In the genomic region with DNA sequence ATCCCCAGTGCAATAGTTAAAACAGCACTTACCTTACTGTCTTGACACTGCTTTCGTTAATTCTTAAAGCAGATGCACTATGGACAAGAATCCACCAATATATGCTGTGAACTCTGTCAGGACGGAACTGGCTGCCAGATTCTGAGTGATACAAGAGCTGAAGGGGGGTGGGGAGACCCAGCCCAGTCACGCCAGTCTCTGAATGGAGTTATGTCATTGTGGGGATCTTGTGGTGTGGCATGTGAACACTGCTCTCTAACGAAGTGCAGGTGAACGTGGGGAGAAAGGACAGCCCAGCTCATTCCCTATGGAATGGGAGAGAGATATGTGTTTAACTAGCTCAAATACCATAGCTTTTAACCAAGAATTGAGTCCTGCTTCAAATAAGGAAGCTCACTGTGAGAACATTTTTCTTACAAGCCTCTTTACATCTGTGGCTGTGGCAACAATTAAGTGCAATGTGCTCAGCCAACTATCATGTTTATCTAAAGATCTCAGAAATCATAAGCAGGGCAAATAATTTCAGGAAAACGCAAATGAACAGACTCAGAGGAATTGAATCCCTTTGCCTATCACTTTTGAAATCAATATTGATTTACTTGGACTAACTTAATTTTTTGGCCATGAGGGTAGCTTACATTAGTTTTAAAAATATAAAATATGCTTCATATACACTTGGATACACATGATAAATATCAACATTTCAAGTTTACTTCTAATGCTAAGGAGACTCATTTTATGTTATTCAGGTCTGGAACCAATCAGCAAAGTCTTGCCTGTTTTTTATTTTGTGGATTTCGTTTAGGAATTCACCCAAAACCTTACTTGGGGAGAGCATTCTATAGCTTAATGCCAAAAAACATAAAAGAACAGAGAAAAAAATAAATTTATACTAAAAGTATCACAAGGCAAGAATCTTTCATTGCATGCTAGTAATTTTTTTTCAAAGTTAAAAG, we compare ENCODE assay signal across 1 cellular context.
TF ChIP-seq lines count a peak whose summit lies in the region.

A gene with protein sequence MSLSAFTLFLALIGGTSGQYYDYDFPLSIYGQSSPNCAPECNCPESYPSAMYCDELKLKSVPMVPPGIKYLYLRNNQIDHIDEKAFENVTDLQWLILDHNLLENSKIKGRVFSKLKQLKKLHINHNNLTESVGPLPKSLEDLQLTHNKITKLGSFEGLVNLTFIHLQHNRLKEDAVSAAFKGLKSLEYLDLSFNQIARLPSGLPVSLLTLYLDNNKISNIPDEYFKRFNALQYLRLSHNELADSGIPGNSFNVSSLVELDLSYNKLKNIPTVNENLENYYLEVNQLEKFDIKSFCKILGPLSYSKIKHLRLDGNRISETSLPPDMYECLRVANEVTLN (minus strand): TSS at position 129 of the 956 bp plus-strand sequence. CDS start 2,515 bp downstream, outside the sequence.

TF ChIP-seq in GM23338, 12 proteins besides CTCF, POLR2A, EP300 and RAD21 (continued from another document):
- TF ChIP-seq, protein P1, sequence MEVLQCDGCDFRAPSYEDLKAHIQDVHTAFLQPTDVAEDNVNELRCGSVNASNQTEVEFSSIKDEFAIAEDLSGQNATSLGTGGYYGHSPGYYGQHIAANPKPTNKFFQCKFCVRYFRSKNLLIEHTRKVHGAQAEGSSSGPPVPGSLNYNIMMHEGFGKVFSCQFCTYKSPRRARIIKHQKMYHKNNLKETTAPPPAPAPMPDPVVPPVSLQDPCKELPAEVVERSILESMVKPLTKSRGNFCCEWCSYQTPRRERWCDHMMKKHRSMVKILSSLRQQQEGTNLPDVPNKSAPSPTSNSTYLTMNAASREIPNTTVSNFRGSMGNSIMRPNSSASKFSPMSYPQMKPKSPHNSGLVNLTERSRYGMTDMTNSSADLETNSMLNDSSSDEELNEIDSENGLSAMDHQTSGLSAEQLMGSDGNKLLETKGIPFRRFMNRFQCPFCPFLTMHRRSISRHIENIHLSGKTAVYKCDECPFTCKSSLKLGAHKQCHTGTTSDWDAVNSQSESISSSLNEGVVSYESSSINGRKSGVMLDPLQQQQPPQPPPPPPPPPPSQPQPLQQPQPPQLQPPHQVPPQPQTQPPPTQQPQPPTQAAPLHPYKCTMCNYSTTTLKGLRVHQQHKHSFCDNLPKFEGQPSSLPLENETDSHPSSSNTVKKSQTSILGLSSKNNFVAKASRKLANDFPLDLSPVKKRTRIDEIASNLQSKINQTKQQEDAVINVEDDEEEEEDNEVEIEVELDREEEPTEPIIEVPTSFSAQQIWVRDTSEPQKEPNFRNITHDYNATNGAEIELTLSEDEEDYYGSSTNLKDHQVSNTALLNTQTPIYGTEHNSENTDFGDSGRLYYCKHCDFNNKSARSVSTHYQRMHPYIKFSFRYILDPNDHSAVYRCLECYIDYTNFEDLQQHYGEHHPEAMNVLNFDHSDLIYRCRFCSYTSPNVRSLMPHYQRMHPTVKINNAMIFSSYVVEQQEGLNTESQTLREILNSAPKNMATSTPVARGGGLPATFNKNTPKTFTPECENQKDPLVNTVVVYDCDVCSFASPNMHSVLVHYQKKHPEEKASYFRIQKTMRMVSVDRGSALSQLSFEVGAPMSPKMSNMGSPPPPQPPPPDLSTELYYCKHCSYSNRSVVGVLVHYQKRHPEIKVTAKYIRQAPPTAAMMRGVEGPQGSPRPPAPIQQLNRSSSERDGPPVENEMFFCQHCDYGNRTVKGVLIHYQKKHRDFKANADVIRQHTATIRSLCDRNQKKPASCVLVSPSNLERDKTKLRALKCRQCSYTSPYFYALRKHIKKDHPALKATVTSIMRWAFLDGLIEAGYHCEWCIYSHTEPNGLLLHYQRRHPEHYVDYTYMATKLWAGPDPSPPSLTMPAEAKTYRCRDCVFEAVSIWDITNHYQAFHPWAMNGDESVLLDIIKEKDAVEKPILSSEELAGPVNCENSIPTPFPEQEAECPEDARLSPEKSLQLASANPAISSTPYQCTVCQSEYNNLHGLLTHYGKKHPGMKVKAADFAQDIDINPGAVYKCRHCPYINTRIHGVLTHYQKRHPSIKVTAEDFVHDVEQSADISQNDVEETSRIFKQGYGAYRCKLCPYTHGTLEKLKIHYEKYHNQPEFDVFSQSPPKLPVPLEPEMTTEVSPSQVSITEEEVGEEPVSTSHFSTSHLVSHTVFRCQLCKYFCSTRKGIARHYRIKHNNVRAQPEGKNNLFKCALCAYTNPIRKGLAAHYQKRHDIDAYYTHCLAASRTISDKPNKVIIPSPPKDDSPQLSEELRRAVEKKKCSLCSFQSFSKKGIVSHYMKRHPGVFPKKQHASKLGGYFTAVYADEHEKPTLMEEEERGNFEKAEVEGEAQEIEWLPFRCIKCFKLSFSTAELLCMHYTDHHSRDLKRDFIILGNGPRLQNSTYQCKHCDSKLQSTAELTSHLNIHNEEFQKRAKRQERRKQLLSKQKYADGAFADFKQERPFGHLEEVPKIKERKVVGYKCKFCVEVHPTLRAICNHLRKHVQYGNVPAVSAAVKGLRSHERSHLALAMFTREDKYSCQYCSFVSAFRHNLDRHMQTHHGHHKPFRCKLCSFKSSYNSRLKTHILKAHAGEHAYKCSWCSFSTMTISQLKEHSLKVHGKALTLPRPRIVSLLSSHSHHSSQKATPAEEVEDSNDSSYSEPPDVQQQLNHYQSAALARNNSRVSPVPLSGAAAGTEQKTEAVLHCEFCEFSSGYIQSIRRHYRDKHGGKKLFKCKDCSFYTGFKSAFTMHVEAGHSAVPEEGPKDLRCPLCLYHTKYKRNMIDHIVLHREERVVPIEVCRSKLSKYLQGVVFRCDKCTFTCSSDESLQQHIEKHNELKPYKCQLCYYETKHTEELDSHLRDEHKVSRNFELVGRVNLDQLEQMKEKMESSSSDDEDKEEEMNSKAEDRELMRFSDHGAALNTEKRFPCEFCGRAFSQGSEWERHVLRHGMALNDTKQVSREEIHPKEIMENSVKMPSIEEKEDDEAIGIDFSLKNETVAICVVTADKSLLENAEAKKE (CRISPR knock-in tag; IDR thresholded peaks at IDR 0.05), result no peak
- TF ChIP-seq STAT1 (IDR thresholded peaks at IDR 0.05; ENCODE audit: unreplicated experiment) (no peak), EZH2phosphoT487 (IDR thresholded peaks at IDR 0.05; ENCODE audit: unreplicated experiment) (no peak), NANOG (IDR thresholded peaks at IDR 0.05; ENCODE audit: borderline replicate concordance) (no peak), POLR2AphosphoS5 (IDR thresholded peaks at IDR 0.05; ENCODE audit: low read depth) (no peak), ZNF114 (CRISPR knock-in tag; IDR thresholded peaks at IDR 0.05) (no peak)
- TF ChIP-seq, protein P2, sequence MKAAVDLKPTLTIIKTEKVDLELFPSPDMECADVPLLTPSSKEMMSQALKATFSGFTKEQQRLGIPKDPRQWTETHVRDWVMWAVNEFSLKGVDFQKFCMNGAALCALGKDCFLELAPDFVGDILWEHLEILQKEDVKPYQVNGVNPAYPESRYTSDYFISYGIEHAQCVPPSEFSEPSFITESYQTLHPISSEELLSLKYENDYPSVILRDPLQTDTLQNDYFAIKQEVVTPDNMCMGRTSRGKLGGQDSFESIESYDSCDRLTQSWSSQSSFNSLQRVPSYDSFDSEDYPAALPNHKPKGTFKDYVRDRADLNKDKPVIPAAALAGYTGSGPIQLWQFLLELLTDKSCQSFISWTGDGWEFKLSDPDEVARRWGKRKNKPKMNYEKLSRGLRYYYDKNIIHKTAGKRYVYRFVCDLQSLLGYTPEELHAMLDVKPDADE (IDR thresholded peaks at IDR 0.05), result no peak
- TF ChIP-seq, protein P3, sequence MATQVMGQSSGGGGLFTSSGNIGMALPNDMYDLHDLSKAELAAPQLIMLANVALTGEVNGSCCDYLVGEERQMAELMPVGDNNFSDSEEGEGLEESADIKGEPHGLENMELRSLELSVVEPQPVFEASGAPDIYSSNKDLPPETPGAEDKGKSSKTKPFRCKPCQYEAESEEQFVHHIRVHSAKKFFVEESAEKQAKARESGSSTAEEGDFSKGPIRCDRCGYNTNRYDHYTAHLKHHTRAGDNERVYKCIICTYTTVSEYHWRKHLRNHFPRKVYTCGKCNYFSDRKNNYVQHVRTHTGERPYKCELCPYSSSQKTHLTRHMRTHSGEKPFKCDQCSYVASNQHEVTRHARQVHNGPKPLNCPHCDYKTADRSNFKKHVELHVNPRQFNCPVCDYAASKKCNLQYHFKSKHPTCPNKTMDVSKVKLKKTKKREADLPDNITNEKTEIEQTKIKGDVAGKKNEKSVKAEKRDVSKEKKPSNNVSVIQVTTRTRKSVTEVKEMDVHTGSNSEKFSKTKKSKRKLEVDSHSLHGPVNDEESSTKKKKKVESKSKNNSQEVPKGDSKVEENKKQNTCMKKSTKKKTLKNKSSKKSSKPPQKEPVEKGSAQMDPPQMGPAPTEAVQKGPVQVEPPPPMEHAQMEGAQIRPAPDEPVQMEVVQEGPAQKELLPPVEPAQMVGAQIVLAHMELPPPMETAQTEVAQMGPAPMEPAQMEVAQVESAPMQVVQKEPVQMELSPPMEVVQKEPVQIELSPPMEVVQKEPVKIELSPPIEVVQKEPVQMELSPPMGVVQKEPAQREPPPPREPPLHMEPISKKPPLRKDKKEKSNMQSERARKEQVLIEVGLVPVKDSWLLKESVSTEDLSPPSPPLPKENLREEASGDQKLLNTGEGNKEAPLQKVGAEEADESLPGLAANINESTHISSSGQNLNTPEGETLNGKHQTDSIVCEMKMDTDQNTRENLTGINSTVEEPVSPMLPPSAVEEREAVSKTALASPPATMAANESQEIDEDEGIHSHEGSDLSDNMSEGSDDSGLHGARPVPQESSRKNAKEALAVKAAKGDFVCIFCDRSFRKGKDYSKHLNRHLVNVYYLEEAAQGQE (IDR thresholded peaks at IDR 0.05; ENCODE audit: unreplicated experiment), result no peak
